Comparison of ENCODE assay signal across 12 cellular contexts in the genomic region with DNA sequence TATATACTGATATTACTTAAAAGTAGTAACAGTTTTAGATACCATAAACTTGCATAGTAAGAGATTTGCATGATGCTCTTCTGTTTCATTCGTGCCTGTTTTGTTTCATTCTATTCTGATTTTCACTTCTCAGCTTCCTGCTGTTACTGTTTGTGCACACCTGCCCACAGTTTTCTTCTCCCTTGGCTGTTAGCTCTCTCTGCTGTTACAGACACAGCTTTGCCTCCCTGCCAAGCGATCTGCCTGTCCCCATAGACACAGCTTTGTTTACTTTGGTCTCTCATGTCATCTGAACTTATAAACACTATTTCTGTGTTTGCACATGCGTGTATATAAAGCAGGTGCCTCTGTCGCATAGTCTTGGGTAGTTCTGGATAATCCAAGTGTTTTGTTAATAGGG. TPM values are rescaled to one million over a fixed set of nuclear protein-coding genes. Genes with fewer than 3 reads are reported as not detected.
DNase-seq lines count a peak whose midpoint lies in the region; ATAC-seq and TF ChIP-seq lines count a peak whose summit lies in the region.
"Had no signal": no experiment of that assay in that cellular context is flagged by ENCODE, and none has a peak within 500 bp of the region (broad histone marks: within the 10 kb centered on the region; RNA-seq: fewer than 3 reads in every experiment).

No MANE protein-coding gene starts in this region.

- H3K9me3 ChIP-seq in heart right ventricle = no peaks in the 10 kb centered on the region
- no peaks in the 10 kb centered on the region for H3K9me3 ChIP-seq in testis
- H3K9me3 ChIP-seq: SJCRH30 had no signal

- H3K27ac ChIP-seq in heart right ventricle (no peak overlapping the region), testis (no peak overlapping the region)
- H3K27ac ChIP-seq: SJCRH30 had no signal

- peak; percentile 63 for ATAC-seq in GM21529 (IDR thresholded peaks at IDR 0.05; ENCODE audit: unreplicated experiment)
- ATAC-seq in heart right ventricle = peak; percentile 40 to 90 (median 56)
- no peak for ATAC-seq in GM19397 (IDR thresholded peaks at IDR 0.05; ENCODE audit: unreplicated experiment)
- no peak for ATAC-seq in HG02973 (IDR thresholded peaks at IDR 0.05; ENCODE audit: unreplicated experiment)

- H3K36me3 ChIP-seq in heart right ventricle = peaks cover 0 to 100% (median 83%) of the 10 kb centered on the region in 9 donors
- no peaks in the 10 kb centered on the region for H3K36me3 ChIP-seq in testis (ENCODE audit: low read depth, missing control alignments)

- DNase-seq in DMS53 (lab: John Stamatoyannopoulos, UW) = peak; percentile 82
- DNase-seq in NCI-H2081 treated with DMSO at 0.1 percent for 48 hours (lab: John Stamatoyannopoulos, UW) = peak; percentile 61
- no peak for DNase-seq in heart right ventricle
- DNase-seq in AML-193 (lab: John Stamatoyannopoulos, UW) = no peak
- no peak for DNase-seq in testis
- DNase-seq: activated CD8-positive, alpha-beta memory T cell treated with anti-CD3 and anti-CD28 coated beads for 24 hours; erythroblast; Kasumi-1; SJCRH30 had no signal

- TF ChIP-seq CTCF in heart right ventricle (IDR thresholded peaks at IDR 0.05) = no peak
- no peak for TF ChIP-seq CTCF in testis (IDR thresholded peaks at IDR 0.05)

- H3K4me3 ChIP-seq in heart right ventricle (no peak overlapping the region), testis (no peak overlapping the region)
- H3K4me3 ChIP-seq: SJCRH30 had no signal

- 68 to 72% methylated on average over 4 of the region's 4 CpGs for WGBS in heart right ventricle, 2 donors
- WGBS in testis, 2 donors = 88 to 90% methylated on average over 4 of the region's 4 CpGs

- intact Hi-C loops in heart right ventricle (cut with DNase I) (no loop called here), testis (cut with DNase I; ENCODE audit: low total_unique reads) (no loop called here)

- H3K27me3 ChIP-seq in heart right ventricle (no peaks in the 10 kb centered on the region), testis (no peaks in the 10 kb centered on the region)
- H3K27me3 ChIP-seq: SJCRH30 had no signal

- H3K4me1 ChIP-seq in heart right ventricle (peaks cover 0 to 25% (median 6%) of the 10 kb centered on the region in 9 donors), testis (no peaks in the 10 kb centered on the region)
- H3K4me1 ChIP-seq: SJCRH30 had no signal

- TF ChIP-seq POLR2A in testis (IDR thresholded peaks at IDR 0.05) = no peak

RNA-seq across cellular contexts. Expression of a gene that starts 21.4 kb away (rescaled TPM):
- total RNA-seq in heart right ventricle (10 to 100 TPM; 16.6 to 29.2 (median 19.4) TPM), testis (100 to 1,000 TPM in 1 of 2 donors, 10 to 100 TPM in 1; 88.0 to 112 TPM)
- polyA plus RNA-seq in heart right ventricle (100 to 1,000 TPM in 1 of 2 donors, 10 to 100 TPM in 1; 26.8 to 105 TPM), testis (ENCODE audit: insufficient read depth, low read depth, low replicate concordance) (96.7 TPM)

RNA-seq across cellular contexts. Expression of a gene that starts 25.3 kb away (rescaled TPM):
- 10 to 100 TPM; 27.8 to 37.6 (median 30.4) TPM for total RNA-seq in heart right ventricle
- polyA plus RNA-seq in heart right ventricle = 10 to 100 TPM; 29.4 to 76.6 TPM
- 100 to 1,000 TPM in 1 of 2 donors, 10 to 100 TPM in 1; 88.1 to 110 TPM for total RNA-seq in testis
- 96.8 TPM for polyA plus RNA-seq in testis (ENCODE audit: insufficient read depth, low read depth, low replicate concordance)

RNA-seq across cellular contexts. Expression of a gene that starts 54.3 kb away (rescaled TPM):
- 10 to 100 TPM in 6 of 10 donors, 1 to 10 TPM in 4; 8.6 to 17.4 (median 11.4) TPM for total RNA-seq in heart right ventricle
- 1 to 10 TPM; 3.0 to 4.2 TPM for polyA plus RNA-seq in heart right ventricle
- total RNA-seq in testis = 10 to 100 TPM; 19.2 to 21.7 TPM
- 15.0 TPM for polyA plus RNA-seq in testis (ENCODE audit: insufficient read depth, low read depth, low replicate concordance)

Comparison
In these comparisons a context has a peak if more than half of its experiments do, and no peak if none do; other contexts are left out.
1. DNase-seq: peak in DMS53 (single experiment) and NCI-H2081 treated with DMSO at 0.1 percent for 48 hours (single experiment); none in heart right ventricle (0 of 2), AML-193 (0 of 2) and testis (single experiment).
2. ATAC-seq: peak in GM21529 (single experiment) and heart right ventricle (8 of 8); none in GM19397 (single experiment) and HG02973 (single experiment).